Comparison of ENCODE assay signal across 9 cellular contexts in genomic region chr1:155966135-155966534, GRCh38. TPM values are rescaled to one million over a fixed set of nuclear protein-coding genes. Genes with fewer than 3 reads are reported as not detected.
A peak's percentile ranks its signal among the peaks of the same experiment; 100 is the strongest.
DNase-seq lines count a peak whose midpoint lies in the region; FAIRE-seq and TF ChIP-seq lines count a peak whose summit lies in the region.
"Had no signal": no experiment of that assay in that cellular context is flagged by ENCODE, and none has a peak within 500 bp of the region (broad histone marks: within the 10 kb centered on the region; RNA-seq: fewer than 3 reads in every experiment).

No MANE protein-coding gene starts in this region.

- intact Hi-C loops in sigmoid colon (cut with DNase I) = no loop called here

- H3K4me3 ChIP-seq in sigmoid colon = no peak overlapping the region
- H3K4me3 ChIP-seq in small intestine (ENCODE audit: low read depth in 1 of 2, low read length in 2 of 2) = no peak overlapping the region

- H3K36me3 ChIP-seq in sigmoid colon (peaks cover 36 to 66% (median 52%) of the 10 kb centered on the region in 4 donors), small intestine (ENCODE audit: control insufficient read depth in 2 of 2, insufficient read depth in 2 of 2, low read length in 2 of 2) (peaks cover 25 to 32% of the 10 kb centered on the region in 2 donors)

- no peak for TF ChIP-seq EP300 in sigmoid colon (IDR thresholded peaks at IDR 0.05)

- peak overlapping the region; percentile 98 for H3K27ac ChIP-seq in caudate nucleus (ENCODE audit: low read depth, low read length)
- H3K27ac ChIP-seq in sigmoid colon = peak overlapping the region; percentile 63 to 72 (median 64)
- H3K27ac ChIP-seq in small intestine (ENCODE audit: low read depth in 1 of 2, low read length in 1 of 2) = no peak overlapping the region

- WGBS in sigmoid colon, 2 donors = 80 to 87% methylated on average over 9 of the region's 9 CpGs
- WGBS in small intestine, 3 donors = 77 to 87% (median 83%) methylated on average over 9 of the region's 9 CpGs

- DNase-seq in KBM-7 (peak; percentile 32), caudate nucleus (lab: John Stamatoyannopoulos, UW) (peak in 7 of 61 donors; percentile 10 to 42 (median 25)), sigmoid colon (no peak), small intestine (no peak), cerebellar nuclear complex (lab: John Stamatoyannopoulos, UW) (no peak), activated gamma-delta T cell treated with Interleukin-2 at 50 U/mL for 16 hours (no peak)
- DNase-seq: occipital lobe had no signal

- H3K9me3 ChIP-seq in sigmoid colon (no peaks in the 10 kb centered on the region), small intestine (ENCODE audit: control insufficient read depth, low read depth) (no peaks in the 10 kb centered on the region)

- TF ChIP-seq CTCF in sigmoid colon (IDR thresholded peaks at IDR 0.05) = no peak

- in situ Hi-C loops in KBM-7 (cut with MboI; ENCODE audit: low pct_unique_long_range_greater_than_20kb, low sequenced_read_pairs) = no loop called here

- H3K4me1 ChIP-seq in sigmoid colon (peaks cover 0 to 64% (median 47%) of the 10 kb centered on the region in 4 donors), small intestine (ENCODE audit: control insufficient read depth in 2 of 2, insufficient read depth in 1 of 2, low read depth in 1 of 2, low read length in 1 of 2) (peaks cover 0 to 16% of the 10 kb centered on the region in 2 donors)

- no peak for TF ChIP-seq POLR2A in sigmoid colon (IDR thresholded peaks at IDR 0.05)

- FAIRE-seq in small intestine (lab: Jason Lieb, UNC) = no peak
- FAIRE-seq: colon had no signal

- H3K27me3 ChIP-seq in sigmoid colon (no peaks in the 10 kb centered on the region), small intestine (ENCODE audit: control insufficient read depth in 2 of 2, insufficient read depth in 2 of 2, low read length in 2 of 2) (no peaks in the 10 kb centered on the region)

RNA-seq across cellular contexts. Expression of gene ARHGEF2, which starts 12.2 kb away (rescaled TPM):
- 10 to 100 TPM; 31.6 to 83.9 (median 48.1) TPM for total RNA-seq in sigmoid colon
- polyA plus RNA-seq in sigmoid colon (10 to 100 TPM; 25.8 to 76.7 (median 26.8) TPM), small intestine (10 to 100 TPM; 14.6 to 41.4 (median 35.1) TPM)

RNA-seq across cellular contexts. Expression of gene RXFP4, which starts 24.7 kb away (rescaled TPM):
- total RNA-seq in sigmoid colon = not detected
- polyA plus RNA-seq in sigmoid colon (1 to 10 TPM in 2 of 3 donors, not detected in 1; 1.8 to 2.7 TPM), small intestine (1 to 10 TPM in 1 of 3 donors, under 1 TPM in 1, not detected in 1; 0.82 to 1.3 TPM)
- total RNA-seq: occipital lobe, RPMI7951 had no signal

RNA-seq across cellular contexts. Expression of gene KHDC4, which starts 31.9 kb away (rescaled TPM):
- 10 to 100 TPM; 33.5 to 67.6 (median 38.9) TPM for total RNA-seq in sigmoid colon
- polyA plus RNA-seq in sigmoid colon = 10 to 100 TPM in 2 of 3 donors, 1 to 10 TPM in 1; 6.6 to 25.2 (median 10.2) TPM
- polyA plus RNA-seq in small intestine = 10 to 100 TPM in 2 of 3 donors, 1 to 10 TPM in 1; 7.3 to 29.5 (median 15.0) TPM

RNA-seq across cellular contexts. Expression of gene SSR2, which starts 54.6 kb away (rescaled TPM):
- total RNA-seq in sigmoid colon = 100 to 1,000 TPM; 115 to 338 (median 233) TPM
- polyA plus RNA-seq in sigmoid colon (100 to 1,000 TPM; 157 to 274 (median 231) TPM), small intestine (100 to 1,000 TPM; 133 to 316 (median 223) TPM)

RNA-seq across cellular contexts. Expression of gene RIT1, which starts 55.0 kb away (rescaled TPM):
- total RNA-seq in sigmoid colon = 10 to 100 TPM; 16.6 to 23.2 (median 20.7) TPM
- polyA plus RNA-seq in sigmoid colon = 10 to 100 TPM; 13.1 to 15.0 (median 13.8) TPM
- 10 to 100 TPM in 1 of 3 donors, 1 to 10 TPM in 2; 9.7 to 13.4 (median 9.9) TPM for polyA plus RNA-seq in small intestine

Comparison
In these comparisons a context has a peak if more than half of its experiments do, and no peak if none do; other contexts are left out.
1. H3K27ac ChIP-seq: peak in caudate nucleus (single experiment) and sigmoid colon (4 of 4); none in small intestine (0 of 2).